ENCODE assay signal across 18 cellular contexts in genomic region chr1:206573772-206574161, GRCh38. TPM values are rescaled to one million over a fixed set of nuclear protein-coding genes. Genes with fewer than 3 reads are reported as not detected.
DNase-seq lines count a peak whose midpoint lies in the region; ATAC-seq and TF ChIP-seq lines count a peak whose summit lies in the region.
"Had no signal": no experiment of that assay in that cellular context is flagged by ENCODE, and none has a peak within 500 bp of the region (broad histone marks: within the 10 kb centered on the region; RNA-seq: fewer than 3 reads in every experiment).

No MANE protein-coding gene starts in this region.

- no peaks in the 10 kb centered on the region for H3K9me3 Mint-ChIP-seq in stimulated activated naive CD8-positive, alpha-beta T cell treated with anti-CD3 and anti-CD28 coated beads, Interleukin-15, Interleukin-2, amounts not matched to agents 100 ng/mL and 50 ng/mL, for 24 hours
- H3K9me3 Mint-ChIP-seq in activated CD4-positive, alpha-beta memory T cell treated with anti-CD3 and anti-CD28 coated beads, Interleukin-2, amount 10 ng/mL, durations not matched to agents 7 days and 5 days = no peaks in the 10 kb centered on the region
- H3K9me3 Mint-ChIP-seq in memory B cell = no peaks in the 10 kb centered on the region

- POLR2A ChIA-PET in activated CD4-positive, alpha-beta memory T cell treated with anti-CD3 and anti-CD28 coated beads, Interleukin-2, amount 10 ng/mL, durations not matched to agents 7 days and 5 days (lab: Charles Lee) = interaction anchor here (24.6 to 28.4 kb wide), 2 partner anchors 2 to 12 kb away, joined by 1193 read pairs; no protein-coding TSS in a partner anchor

- DNase-seq in stimulated activated naive CD8-positive, alpha-beta T cell treated with anti-CD3 and anti-CD28 coated beads, Interleukin-15, Interleukin-2, amounts not matched to agents 100 U/mL and 50 U/mL, for 24 hours = no peak
- DNase-seq in activated CD4-positive, alpha-beta memory T cell treated with anti-CD3 and anti-CD28 coated beads, Interleukin-2, amount 10 ng/mL, durations not matched to agents 7 days and 5 days = no peak
- DNase-seq in memory B cell (ENCODE audit: low spot score in 2 of 2) = no peak
- DNase-seq in dorsolateral prefrontal cortex = no peak
- DNase-seq in hippocampal formation (lab: John Stamatoyannopoulos, UW) = no peak
- no peak for DNase-seq in mesenteric fat pad (ENCODE audit: low spot score)
- DNase-seq: DMS 273 treated with DMSO at 0.1 percent for 48 hours; effector CD8-positive, alpha-beta T cell; KBM-7; left ventricle myocardium inferior; mucosa of descending colon; NCI-H1092; NCI-H2029 treated with DMSO at 0.1 percent for 48 hours; right lobe of liver; stomach had no signal

- H3K27me3 Mint-ChIP-seq in stimulated activated naive CD8-positive, alpha-beta T cell treated with anti-CD3 and anti-CD28 coated beads, Interleukin-15, Interleukin-2, amounts not matched to agents 100 ng/mL and 50 ng/mL, for 24 hours = no peaks in the 10 kb centered on the region
- H3K27me3 Mint-ChIP-seq in activated CD4-positive, alpha-beta memory T cell treated with anti-CD3 and anti-CD28 coated beads, Interleukin-2, amount 10 ng/mL, durations not matched to agents 7 days and 5 days = no peaks in the 10 kb centered on the region
- H3K27me3 Mint-ChIP-seq in memory B cell = no peaks in the 10 kb centered on the region

- H3K36me3 Mint-ChIP-seq in stimulated activated naive CD8-positive, alpha-beta T cell treated with anti-CD3 and anti-CD28 coated beads, Interleukin-15, Interleukin-2, amounts not matched to agents 100 ng/mL and 50 ng/mL, for 24 hours (ENCODE audit: low read depth) = peaks cover 83% of the 10 kb centered on the region
- peaks cover 78% of the 10 kb centered on the region for H3K36me3 Mint-ChIP-seq in activated CD4-positive, alpha-beta memory T cell treated with anti-CD3 and anti-CD28 coated beads, Interleukin-2, amount 10 ng/mL, durations not matched to agents 7 days and 5 days (ENCODE audit: low read depth)
- peaks cover 30% of the 10 kb centered on the region for H3K36me3 Mint-ChIP-seq in memory B cell

- H3K4me3 Mint-ChIP-seq in stimulated activated naive CD8-positive, alpha-beta T cell treated with anti-CD3 and anti-CD28 coated beads, Interleukin-15, Interleukin-2, amounts not matched to agents 100 ng/mL and 50 ng/mL, for 24 hours = peak overlapping the region; percentile 64
- H3K4me3 Mint-ChIP-seq in activated CD4-positive, alpha-beta memory T cell treated with anti-CD3 and anti-CD28 coated beads, Interleukin-2, amount 10 ng/mL, durations not matched to agents 7 days and 5 days = no peak overlapping the region
- H3K4me3 Mint-ChIP-seq in memory B cell = no peak overlapping the region

- ATAC-seq in stimulated activated naive CD8-positive, alpha-beta T cell treated with anti-CD3 and anti-CD28 coated beads, Interleukin-15, Interleukin-2, amounts not matched to agents 100 U/mL and 50 U/mL, for 24 hours = no peak
- no peak for ATAC-seq in memory B cell (ENCODE audit: low read depth)
- ATAC-seq: mucosa of descending colon, right lobe of liver had no signal

- no peak overlapping the region for H3K4me3 ChIP-seq in dorsolateral prefrontal cortex
- H3K4me3 ChIP-seq: cardiac muscle cell, left ventricle myocardium inferior, mucosa of descending colon, right lobe of liver, stomach had no signal

- H3K4me1 Mint-ChIP-seq in stimulated activated naive CD8-positive, alpha-beta T cell treated with anti-CD3 and anti-CD28 coated beads, Interleukin-15, Interleukin-2, amounts not matched to agents 100 ng/mL and 50 ng/mL, for 24 hours (ENCODE audit: low read depth) = peaks cover 100% of the 10 kb centered on the region
- H3K4me1 Mint-ChIP-seq in activated CD4-positive, alpha-beta memory T cell treated with anti-CD3 and anti-CD28 coated beads, Interleukin-2, amount 10 ng/mL, durations not matched to agents 7 days and 5 days = peaks cover 98% of the 10 kb centered on the region
- peaks cover 70% of the 10 kb centered on the region for H3K4me1 Mint-ChIP-seq in memory B cell

- no peak for TF ChIP-seq CTCF in dorsolateral prefrontal cortex (IDR thresholded peaks at IDR 0.05 in 54 of 56, conservative IDR thresholded peaks at IDR 0.05 in 2 of 56; ENCODE audit: low read depth in 1 of 56, partially characterized antibody in 56 of 56)

- no peak overlapping the region for H3K27ac ChIP-seq in dorsolateral prefrontal cortex
- H3K27ac ChIP-seq: cardiac muscle cell, left ventricle myocardium inferior, right lobe of liver, RWPE1 had no signal

- intact Hi-C loops in dorsolateral prefrontal cortex (cut with DNase I) = no loop called here

- H3K27me3 ChIP-seq in dorsolateral prefrontal cortex = no peaks in the 10 kb centered on the region
- H3K27me3 ChIP-seq: cardiac muscle cell, right lobe of liver, stomach had no signal

- CTCF ChIA-PET in activated CD4-positive, alpha-beta memory T cell treated with anti-CD3 and anti-CD28 coated beads, Interleukin-2, amount 10 ng/mL, durations not matched to agents 7 days and 5 days (lab: Charles Lee) = interaction anchor here (2.5 to 15.1 kb wide), 3 partner anchors 10 to 28 kb away, joined by 10 to 524 read pairs (median 51); no protein-coding TSS in a partner anchor

- peak overlapping the region; percentile 100 for H3K27ac Mint-ChIP-seq in stimulated activated naive CD8-positive, alpha-beta T cell treated with anti-CD3 and anti-CD28 coated beads, Interleukin-15, Interleukin-2, amounts not matched to agents 100 ng/mL and 50 ng/mL, for 24 hours
- peak overlapping the region; percentile 90 for H3K27ac Mint-ChIP-seq in activated CD4-positive, alpha-beta memory T cell treated with anti-CD3 and anti-CD28 coated beads, Interleukin-2, amount 10 ng/mL, durations not matched to agents 7 days and 5 days
- peak overlapping the region; percentile 96 for H3K27ac Mint-ChIP-seq in memory B cell

RNA-seq across cellular contexts. Expression of gene EIF2D, which starts 38.5 kb away (rescaled TPM):
- total RNA-seq in activated CD4-positive, alpha-beta memory T cell treated with anti-CD3 and anti-CD28 coated beads, Interleukin-2, amount 10 ng/mL, durations not matched to agents 7 days and 5 days = 10 to 100 TPM; 42.2 to 43.1 TPM
- 10 to 100 TPM; 19.2 to 56.2 (median 35.0) TPM for total RNA-seq in dorsolateral prefrontal cortex
- total RNA-seq in mesenteric fat pad = 37.8 TPM
